Comparison of ENCODE assay signal across 1 cellular context in the genomic region with DNA sequence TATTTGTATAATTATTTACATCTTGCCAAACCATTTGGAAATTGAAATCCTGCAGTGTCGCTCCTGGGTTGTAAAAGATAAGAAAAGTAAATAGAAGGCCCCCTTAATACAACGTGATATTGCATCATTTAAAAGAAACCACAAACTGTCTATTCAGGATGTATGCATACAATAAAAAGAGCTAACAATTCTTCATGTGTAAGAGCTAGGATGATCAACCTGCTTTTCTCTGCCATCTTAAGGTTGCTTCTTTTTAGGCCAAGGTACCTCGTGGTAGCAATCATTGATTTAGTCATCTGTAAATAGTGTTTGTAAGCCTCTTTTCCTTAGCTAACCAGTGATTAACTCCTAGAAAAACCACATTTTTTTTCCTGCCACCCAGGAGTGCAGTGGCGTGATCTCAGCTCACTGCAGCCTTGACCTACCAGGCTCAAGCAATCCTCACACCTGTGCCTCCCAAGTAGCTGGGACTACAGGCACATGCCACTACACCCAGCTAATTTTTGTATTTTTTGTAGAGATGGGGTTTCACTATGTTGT.
TF ChIP-seq lines count a peak whose summit lies in the region.

No MANE protein-coding gene starts in this region.

TF ChIP-seq in K562, 482 proteins besides CTCF, POLR2A, EP300 and RAD21 (continued from another document and continues in another):
- TF ChIP-seq, protein P1, sequence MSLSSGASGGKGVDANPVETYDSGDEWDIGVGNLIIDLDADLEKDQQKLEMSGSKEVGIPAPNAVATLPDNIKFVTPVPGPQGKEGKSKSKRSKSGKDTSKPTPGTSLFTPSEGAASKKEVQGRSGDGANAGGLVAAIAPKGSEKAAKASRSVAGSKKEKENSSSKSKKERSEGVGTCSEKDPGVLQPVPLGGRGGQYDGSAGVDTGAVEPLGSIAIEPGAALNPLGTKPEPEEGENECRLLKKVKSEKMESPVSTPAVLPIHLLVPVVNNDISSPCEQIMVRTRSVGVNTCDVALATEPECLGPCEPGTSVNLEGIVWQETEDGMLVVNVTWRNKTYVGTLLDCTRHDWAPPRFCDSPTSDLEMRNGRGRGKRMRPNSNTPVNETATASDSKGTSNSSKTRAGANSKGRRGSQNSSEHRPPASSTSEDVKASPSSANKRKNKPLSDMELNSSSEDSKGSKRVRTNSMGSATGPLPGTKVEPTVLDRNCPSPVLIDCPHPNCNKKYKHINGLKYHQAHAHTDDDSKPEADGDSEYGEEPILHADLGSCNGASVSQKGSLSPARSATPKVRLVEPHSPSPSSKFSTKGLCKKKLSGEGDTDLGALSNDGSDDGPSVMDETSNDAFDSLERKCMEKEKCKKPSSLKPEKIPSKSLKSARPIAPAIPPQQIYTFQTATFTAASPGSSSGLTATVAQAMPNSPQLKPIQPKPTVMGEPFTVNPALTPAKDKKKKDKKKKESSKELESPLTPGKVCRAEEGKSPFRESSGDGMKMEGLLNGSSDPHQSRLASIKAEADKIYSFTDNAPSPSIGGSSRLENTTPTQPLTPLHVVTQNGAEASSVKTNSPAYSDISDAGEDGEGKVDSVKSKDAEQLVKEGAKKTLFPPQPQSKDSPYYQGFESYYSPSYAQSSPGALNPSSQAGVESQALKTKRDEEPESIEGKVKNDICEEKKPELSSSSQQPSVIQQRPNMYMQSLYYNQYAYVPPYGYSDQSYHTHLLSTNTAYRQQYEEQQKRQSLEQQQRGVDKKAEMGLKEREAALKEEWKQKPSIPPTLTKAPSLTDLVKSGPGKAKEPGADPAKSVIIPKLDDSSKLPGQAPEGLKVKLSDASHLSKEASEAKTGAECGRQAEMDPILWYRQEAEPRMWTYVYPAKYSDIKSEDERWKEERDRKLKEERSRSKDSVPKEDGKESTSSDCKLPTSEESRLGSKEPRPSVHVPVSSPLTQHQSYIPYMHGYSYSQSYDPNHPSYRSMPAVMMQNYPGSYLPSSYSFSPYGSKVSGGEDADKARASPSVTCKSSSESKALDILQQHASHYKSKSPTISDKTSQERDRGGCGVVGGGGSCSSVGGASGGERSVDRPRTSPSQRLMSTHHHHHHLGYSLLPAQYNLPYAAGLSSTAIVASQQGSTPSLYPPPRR (CRISPR knock-in tag; IDR thresholded peaks at IDR 0.05; ENCODE audit: borderline replicate concordance) = no peak
- TF ChIP-seq, protein P2, sequence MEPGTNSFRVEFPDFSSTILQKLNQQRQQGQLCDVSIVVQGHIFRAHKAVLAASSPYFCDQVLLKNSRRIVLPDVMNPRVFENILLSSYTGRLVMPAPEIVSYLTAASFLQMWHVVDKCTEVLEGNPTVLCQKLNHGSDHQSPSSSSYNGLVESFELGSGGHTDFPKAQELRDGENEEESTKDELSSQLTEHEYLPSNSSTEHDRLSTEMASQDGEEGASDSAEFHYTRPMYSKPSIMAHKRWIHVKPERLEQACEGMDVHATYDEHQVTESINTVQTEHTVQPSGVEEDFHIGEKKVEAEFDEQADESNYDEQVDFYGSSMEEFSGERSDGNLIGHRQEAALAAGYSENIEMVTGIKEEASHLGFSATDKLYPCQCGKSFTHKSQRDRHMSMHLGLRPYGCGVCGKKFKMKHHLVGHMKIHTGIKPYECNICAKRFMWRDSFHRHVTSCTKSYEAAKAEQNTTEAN (CRISPR knock-in tag; IDR thresholded peaks at IDR 0.05) = no peak
- TF ChIP-seq NELFE (IDR thresholded peaks at IDR 0.05; ENCODE audit: insufficient read depth, insufficient read length) (no peak), MCM5 (IDR thresholded peaks at IDR 0.05; ENCODE audit: low read depth) (no peak), POLR3G (IDR thresholded peaks at IDR 0.05; ENCODE audit: extremely low read depth, insufficient read length, insufficient replicate concordance) (no peak), PTTG1 (tag; IDR thresholded peaks at IDR 0.05; ENCODE audit: low read depth) (no peak), NFATC3 (IDR thresholded peaks at IDR 0.05) (no peak), HSF4 (CRISPR knock-in tag; IDR thresholded peaks at IDR 0.05; ENCODE audit: borderline replicate concordance) (no peak), ZNF584 (CRISPR knock-in tag; IDR thresholded peaks at IDR 0.05; ENCODE audit: low read depth) (no peak), ETV5 (CRISPR knock-in tag; IDR thresholded peaks at IDR 0.05; ENCODE audit: low read depth) (no peak), NFRKB (IDR thresholded peaks at IDR 0.05; ENCODE audit: low read depth) (no peak), SRSF1 (IDR thresholded peaks at IDR 0.05; ENCODE audit: low read depth, low read length) (no peak), TAF9B (IDR thresholded peaks at IDR 0.05; ENCODE audit: partially characterized antibody) (no peak), THRAP3 (IDR thresholded peaks at IDR 0.05; ENCODE audit: borderline replicate concordance) (no peak), ZNF146 (CRISPR knock-in tag; IDR thresholded peaks at IDR 0.05; ENCODE audit: unreplicated experiment) (no peak), EGR1 (conservative IDR thresholded peaks at IDR 0.05) (no peak), ZNF778 (CRISPR knock-in tag; IDR thresholded peaks at IDR 0.05) (no peak), CBFB (CRISPR knock-in tag; IDR thresholded peaks at IDR 0.05) (no peak)
- TF ChIP-seq, protein P3, sequence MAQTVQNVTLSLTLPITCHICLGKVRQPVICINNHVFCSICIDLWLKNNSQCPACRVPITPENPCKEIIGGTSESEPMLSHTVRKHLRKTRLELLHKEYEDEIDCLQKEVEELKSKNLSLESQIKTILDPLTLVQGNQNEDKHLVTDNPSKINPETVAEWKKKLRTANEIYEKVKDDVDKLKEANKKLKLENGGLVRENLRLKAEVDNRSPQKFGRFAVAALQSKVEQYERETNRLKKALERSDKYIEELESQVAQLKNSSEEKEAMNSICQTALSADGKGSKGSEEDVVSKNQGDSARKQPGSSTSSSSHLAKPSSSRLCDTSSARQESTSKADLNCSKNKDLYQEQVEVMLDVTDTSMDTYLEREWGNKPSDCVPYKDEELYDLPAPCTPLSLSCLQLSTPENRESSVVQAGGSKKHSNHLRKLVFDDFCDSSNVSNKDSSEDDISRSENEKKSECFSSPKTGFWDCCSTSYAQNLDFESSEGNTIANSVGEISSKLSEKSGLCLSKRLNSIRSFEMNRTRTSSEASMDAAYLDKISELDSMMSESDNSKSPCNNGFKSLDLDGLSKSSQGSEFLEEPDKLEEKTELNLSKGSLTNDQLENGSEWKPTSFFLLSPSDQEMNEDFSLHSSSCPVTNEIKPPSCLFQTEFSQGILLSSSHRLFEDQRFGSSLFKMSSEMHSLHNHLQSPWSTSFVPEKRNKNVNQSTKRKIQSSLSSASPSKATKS (CRISPR knock-in tag; IDR thresholded peaks at IDR 0.05) = no peak
- TF ChIP-seq, protein P4, sequence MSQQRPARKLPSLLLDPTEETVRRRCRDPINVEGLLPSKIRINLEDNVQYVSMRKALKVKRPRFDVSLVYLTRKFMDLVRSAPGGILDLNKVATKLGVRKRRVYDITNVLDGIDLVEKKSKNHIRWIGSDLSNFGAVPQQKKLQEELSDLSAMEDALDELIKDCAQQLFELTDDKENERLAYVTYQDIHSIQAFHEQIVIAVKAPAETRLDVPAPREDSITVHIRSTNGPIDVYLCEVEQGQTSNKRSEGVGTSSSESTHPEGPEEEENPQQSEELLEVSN (IDR thresholded peaks at IDR 0.05; ENCODE audit: borderline replicate concordance in 1 of 2, extremely low read depth in 1 of 2, insufficient read depth in 1 of 2, insufficient read length in 1 of 2, low read depth in 1 of 2, low read length in 1 of 2, poor library complexity in 1 of 2, severe bottlenecking in 1 of 2) = no peak
- TF ChIP-seq, protein P5, sequence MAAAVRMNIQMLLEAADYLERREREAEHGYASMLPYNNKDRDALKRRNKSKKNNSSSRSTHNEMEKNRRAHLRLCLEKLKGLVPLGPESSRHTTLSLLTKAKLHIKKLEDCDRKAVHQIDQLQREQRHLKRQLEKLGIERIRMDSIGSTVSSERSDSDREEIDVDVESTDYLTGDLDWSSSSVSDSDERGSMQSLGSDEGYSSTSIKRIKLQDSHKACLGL (CRISPR knock-in tag; IDR thresholded peaks at IDR 0.05; ENCODE audit: borderline replicate concordance, poor library complexity, severe bottlenecking) = no peak
- TF ChIP-seq, protein P6, sequence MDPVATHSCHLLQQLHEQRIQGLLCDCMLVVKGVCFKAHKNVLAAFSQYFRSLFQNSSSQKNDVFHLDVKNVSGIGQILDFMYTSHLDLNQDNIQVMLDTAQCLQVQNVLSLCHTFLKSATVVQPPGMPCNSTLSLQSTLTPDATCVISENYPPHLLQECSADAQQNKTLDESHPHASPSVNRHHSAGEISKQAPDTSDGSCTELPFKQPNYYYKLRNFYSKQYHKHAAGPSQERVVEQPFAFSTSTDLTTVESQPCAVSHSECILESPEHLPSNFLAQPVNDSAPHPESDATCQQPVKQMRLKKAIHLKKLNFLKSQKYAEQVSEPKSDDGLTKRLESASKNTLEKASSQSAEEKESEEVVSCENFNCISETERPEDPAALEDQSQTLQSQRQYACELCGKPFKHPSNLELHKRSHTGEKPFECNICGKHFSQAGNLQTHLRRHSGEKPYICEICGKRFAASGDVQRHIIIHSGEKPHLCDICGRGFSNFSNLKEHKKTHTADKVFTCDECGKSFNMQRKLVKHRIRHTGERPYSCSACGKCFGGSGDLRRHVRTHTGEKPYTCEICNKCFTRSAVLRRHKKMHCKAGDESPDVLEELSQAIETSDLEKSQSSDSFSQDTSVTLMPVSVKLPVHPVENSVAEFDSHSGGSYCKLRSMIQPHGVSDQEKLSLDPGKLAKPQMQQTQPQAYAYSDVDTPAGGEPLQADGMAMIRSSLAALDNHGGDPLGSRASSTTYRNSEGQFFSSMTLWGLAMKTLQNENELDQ (CRISPR knock-in tag; IDR thresholded peaks at IDR 0.05; ENCODE audit: borderline replicate concordance) = no peak
- TF ChIP-seq, protein P7, sequence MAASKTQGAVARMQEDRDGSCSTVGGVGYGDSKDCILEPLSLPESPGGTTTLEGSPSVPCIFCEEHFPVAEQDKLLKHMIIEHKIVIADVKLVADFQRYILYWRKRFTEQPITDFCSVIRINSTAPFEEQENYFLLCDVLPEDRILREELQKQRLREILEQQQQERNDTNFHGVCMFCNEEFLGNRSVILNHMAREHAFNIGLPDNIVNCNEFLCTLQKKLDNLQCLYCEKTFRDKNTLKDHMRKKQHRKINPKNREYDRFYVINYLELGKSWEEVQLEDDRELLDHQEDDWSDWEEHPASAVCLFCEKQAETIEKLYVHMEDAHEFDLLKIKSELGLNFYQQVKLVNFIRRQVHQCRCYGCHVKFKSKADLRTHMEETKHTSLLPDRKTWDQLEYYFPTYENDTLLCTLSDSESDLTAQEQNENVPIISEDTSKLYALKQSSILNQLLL (CRISPR knock-in tag; IDR thresholded peaks at IDR 0.05; ENCODE audit: borderline replicate concordance) = no peak
- TF ChIP-seq, protein P8, sequence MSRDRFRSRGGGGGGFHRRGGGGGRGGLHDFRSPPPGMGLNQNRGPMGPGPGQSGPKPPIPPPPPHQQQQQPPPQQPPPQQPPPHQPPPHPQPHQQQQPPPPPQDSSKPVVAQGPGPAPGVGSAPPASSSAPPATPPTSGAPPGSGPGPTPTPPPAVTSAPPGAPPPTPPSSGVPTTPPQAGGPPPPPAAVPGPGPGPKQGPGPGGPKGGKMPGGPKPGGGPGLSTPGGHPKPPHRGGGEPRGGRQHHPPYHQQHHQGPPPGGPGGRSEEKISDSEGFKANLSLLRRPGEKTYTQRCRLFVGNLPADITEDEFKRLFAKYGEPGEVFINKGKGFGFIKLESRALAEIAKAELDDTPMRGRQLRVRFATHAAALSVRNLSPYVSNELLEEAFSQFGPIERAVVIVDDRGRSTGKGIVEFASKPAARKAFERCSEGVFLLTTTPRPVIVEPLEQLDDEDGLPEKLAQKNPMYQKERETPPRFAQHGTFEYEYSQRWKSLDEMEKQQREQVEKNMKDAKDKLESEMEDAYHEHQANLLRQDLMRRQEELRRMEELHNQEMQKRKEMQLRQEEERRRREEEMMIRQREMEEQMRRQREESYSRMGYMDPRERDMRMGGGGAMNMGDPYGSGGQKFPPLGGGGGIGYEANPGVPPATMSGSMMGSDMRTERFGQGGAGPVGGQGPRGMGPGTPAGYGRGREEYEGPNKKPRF (IDR thresholded peaks at IDR 0.05; ENCODE audit: low read depth, low read length) = no peak
- TF ChIP-seq, protein P9, sequence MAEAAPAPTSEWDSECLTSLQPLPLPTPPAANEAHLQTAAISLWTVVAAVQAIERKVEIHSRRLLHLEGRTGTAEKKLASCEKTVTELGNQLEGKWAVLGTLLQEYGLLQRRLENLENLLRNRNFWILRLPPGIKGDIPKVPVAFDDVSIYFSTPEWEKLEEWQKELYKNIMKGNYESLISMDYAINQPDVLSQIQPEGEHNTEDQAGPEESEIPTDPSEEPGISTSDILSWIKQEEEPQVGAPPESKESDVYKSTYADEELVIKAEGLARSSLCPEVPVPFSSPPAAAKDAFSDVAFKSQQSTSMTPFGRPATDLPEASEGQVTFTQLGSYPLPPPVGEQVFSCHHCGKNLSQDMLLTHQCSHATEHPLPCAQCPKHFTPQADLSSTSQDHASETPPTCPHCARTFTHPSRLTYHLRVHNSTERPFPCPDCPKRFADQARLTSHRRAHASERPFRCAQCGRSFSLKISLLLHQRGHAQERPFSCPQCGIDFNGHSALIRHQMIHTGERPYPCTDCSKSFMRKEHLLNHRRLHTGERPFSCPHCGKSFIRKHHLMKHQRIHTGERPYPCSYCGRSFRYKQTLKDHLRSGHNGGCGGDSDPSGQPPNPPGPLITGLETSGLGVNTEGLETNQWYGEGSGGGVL (CRISPR knock-in tag; IDR thresholded peaks at IDR 0.05) = no peak
- TF ChIP-seq, protein P10, sequence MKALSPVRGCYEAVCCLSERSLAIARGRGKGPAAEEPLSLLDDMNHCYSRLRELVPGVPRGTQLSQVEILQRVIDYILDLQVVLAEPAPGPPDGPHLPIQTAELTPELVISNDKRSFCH (CRISPR knock-in tag; IDR thresholded peaks at IDR 0.05) = no peak
- TF ChIP-seq, protein P10 (tag; IDR thresholded peaks at IDR 0.05) = no peak
- TF ChIP-seq, protein P11, sequence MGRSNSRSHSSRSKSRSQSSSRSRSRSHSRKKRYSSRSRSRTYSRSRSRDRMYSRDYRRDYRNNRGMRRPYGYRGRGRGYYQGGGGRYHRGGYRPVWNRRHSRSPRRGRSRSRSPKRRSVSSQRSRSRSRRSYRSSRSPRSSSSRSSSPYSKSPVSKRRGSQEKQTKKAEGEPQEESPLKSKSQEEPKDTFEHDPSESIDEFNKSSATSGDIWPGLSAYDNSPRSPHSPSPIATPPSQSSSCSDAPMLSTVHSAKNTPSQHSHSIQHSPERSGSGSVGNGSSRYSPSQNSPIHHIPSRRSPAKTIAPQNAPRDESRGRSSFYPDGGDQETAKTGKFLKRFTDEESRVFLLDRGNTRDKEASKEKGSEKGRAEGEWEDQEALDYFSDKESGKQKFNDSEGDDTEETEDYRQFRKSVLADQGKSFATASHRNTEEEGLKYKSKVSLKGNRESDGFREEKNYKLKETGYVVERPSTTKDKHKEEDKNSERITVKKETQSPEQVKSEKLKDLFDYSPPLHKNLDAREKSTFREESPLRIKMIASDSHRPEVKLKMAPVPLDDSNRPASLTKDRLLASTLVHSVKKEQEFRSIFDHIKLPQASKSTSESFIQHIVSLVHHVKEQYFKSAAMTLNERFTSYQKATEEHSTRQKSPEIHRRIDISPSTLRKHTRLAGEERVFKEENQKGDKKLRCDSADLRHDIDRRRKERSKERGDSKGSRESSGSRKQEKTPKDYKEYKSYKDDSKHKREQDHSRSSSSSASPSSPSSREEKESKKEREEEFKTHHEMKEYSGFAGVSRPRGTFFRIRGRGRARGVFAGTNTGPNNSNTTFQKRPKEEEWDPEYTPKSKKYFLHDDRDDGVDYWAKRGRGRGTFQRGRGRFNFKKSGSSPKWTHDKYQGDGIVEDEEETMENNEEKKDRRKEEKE (IDR thresholded peaks at IDR 0.05; ENCODE audit: borderline replicate concordance in 1 of 2, control insufficient read depth in 1 of 2, low read depth in 2 of 2, low read length in 1 of 2) = no peak
